8 cellular contexts compared by ENCODE assay signal in genomic region chr3:12758025-12758830, GRCh38. TPM values are rescaled to one million over a fixed set of nuclear protein-coding genes. Genes with fewer than 3 reads are reported as not detected.
DNase-seq lines count a peak whose midpoint lies in the region; ATAC-seq and TF ChIP-seq lines count a peak whose summit lies in the region.

No MANE protein-coding gene starts in this region.

- H3K9me3 ChIP-seq in right cardiac atrium (ENCODE audit: control insufficient read depth, low read length), result no peaks in the 10 kb centered on the region

- peak overlapping the region; percentile 1 for H3K27ac ChIP-seq in right cardiac atrium (ENCODE audit: low read length)

- H3K36me3 Mint-ChIP-seq in T-helper 2 cell treated with Interferon-gamma antibody and Interleukin-4, amounts not matched to agents 5 μg/mL and 100 μg/mL, for 36 hours (ENCODE audit: low read depth), result no peaks in the 10 kb centered on the region

- no peaks in the 10 kb centered on the region for H3K9me3 Mint-ChIP-seq in T-helper 2 cell treated with Interferon-gamma antibody and Interleukin-4, amounts not matched to agents 5 μg/mL and 100 μg/mL, for 36 hours

- 15% methylated on average over 5 of the region's 5 CpGs for WGBS in right cardiac atrium

- intact Hi-C loops in right cardiac atrium (cut with DNase I), result no loop called here

- H3K4me1 ChIP-seq in right cardiac atrium (ENCODE audit: control insufficient read depth, insufficient read depth, low read length), result peaks cover 10% of the 10 kb centered on the region

- H3K27ac Mint-ChIP-seq in T-helper 2 cell treated with Interferon-gamma antibody and Interleukin-4, amounts not matched to agents 5 μg/mL and 100 μg/mL, for 36 hours, result no peak overlapping the region

- peaks cover 5% of the 10 kb centered on the region for H3K4me1 Mint-ChIP-seq in T-helper 2 cell treated with Interferon-gamma antibody and Interleukin-4, amounts not matched to agents 5 μg/mL and 100 μg/mL, for 36 hours (ENCODE audit: low read depth)

- H3K4me3 ChIP-seq in right cardiac atrium (ENCODE audit: low read length), result no peak overlapping the region

- H3K27me3 Mint-ChIP-seq in T-helper 2 cell treated with Interferon-gamma antibody and Interleukin-4, amounts not matched to agents 5 μg/mL and 100 μg/mL, for 36 hours (ENCODE audit: low read depth), result peaks cover 6% of the 10 kb centered on the region

- peak; percentile 52 for ATAC-seq in GM19463 (IDR thresholded peaks at IDR 0.05; ENCODE audit: unreplicated experiment)
- peak; percentile 87 for ATAC-seq in SK-N-SH treated with all-trans-retinoic acid at 6 μM for 48 hours
- ATAC-seq in right cardiac atrium, result peak; percentile 80 to 81
- ATAC-seq in GM21529 (IDR thresholded peaks at IDR 0.05; ENCODE audit: unreplicated experiment), result no peak

- H3K4me3 Mint-ChIP-seq in T-helper 2 cell treated with Interferon-gamma antibody and Interleukin-4, amounts not matched to agents 5 μg/mL and 100 μg/mL, for 36 hours, result no peak overlapping the region

- DNase-seq in right cardiac atrium, result peak; percentile 66 to 87 (median 82)
- DNase-seq in stromal cell of bone marrow (ENCODE audit: low read depth), result peak; percentile 50
- no peak for DNase-seq in NCI-H510A treated with DMSO at 0.1 percent for 48 hours (lab: John Stamatoyannopoulos, UW)
- no peak for DNase-seq in activated CD4-positive, CD25-positive, alpha-beta regulatory T cell treated with anti-CD3 and anti-CD28 coated beads, Interleukin-2, amount 50 U/mL, for 72 hours
- no peak for DNase-seq in T-helper 2 cell treated with Interferon-gamma antibody and Interleukin-4, amounts not matched to agents 5 μg/mL and 100 μg/mL, for 36 hours (ENCODE audit: low spot score)

- no peaks in the 10 kb centered on the region for H3K27me3 ChIP-seq in right cardiac atrium (ENCODE audit: control insufficient read depth, insufficient read depth)

TF ChIP-seq in SK-N-SH treated with all-trans-retinoic acid at 6 μM for 48 hours, 23 proteins besides CTCF, POLR2A, EP300 and RAD21:
- no peak for TF ChIP-seq ESRRG (CRISPR knock-in tag; IDR thresholded peaks at IDR 0.05)
- no peak for TF ChIP-seq ZNF70 (CRISPR knock-in tag; IDR thresholded peaks at IDR 0.05)
- no peak for TF ChIP-seq ZC3H10 (CRISPR knock-in tag; IDR thresholded peaks at IDR 0.05)
- no peak for TF ChIP-seq ARNTL (CRISPR knock-in tag; IDR thresholded peaks at IDR 0.05; ENCODE audit: borderline replicate concordance, low read depth)
- TF ChIP-seq TSHZ2 (CRISPR knock-in tag; IDR thresholded peaks at IDR 0.05), result no peak
- no peak for TF ChIP-seq ZNF565 (CRISPR knock-in tag; conservative IDR thresholded peaks at IDR 0.05; ENCODE audit: low read depth)
- TF ChIP-seq BACH2 (CRISPR knock-in tag; IDR thresholded peaks at IDR 0.05; ENCODE audit: borderline replicate concordance), result no peak
- TF ChIP-seq TCF4 (CRISPR knock-in tag; IDR thresholded peaks at IDR 0.05; ENCODE audit: borderline replicate concordance), result no peak
- TF ChIP-seq PATZ1 (CRISPR knock-in tag; IDR thresholded peaks at IDR 0.05; ENCODE audit: borderline replicate concordance), result no peak
- TF ChIP-seq GLIS3 (CRISPR knock-in tag; IDR thresholded peaks at IDR 0.05), result no peak
- no peak for TF ChIP-seq CSRNP3 (CRISPR knock-in tag; IDR thresholded peaks at IDR 0.05)
- no peak for TF ChIP-seq TOX (CRISPR knock-in tag; IDR thresholded peaks at IDR 0.05; ENCODE audit: borderline replicate concordance)
- TF ChIP-seq CREB5 (CRISPR knock-in tag; IDR thresholded peaks at IDR 0.05; ENCODE audit: low read depth), result no peak
- TF ChIP-seq ZNF8 (CRISPR knock-in tag; IDR thresholded peaks at IDR 0.05), result no peak
- no peak for TF ChIP-seq CSDC2 (CRISPR knock-in tag; IDR thresholded peaks at IDR 0.05)
- TF ChIP-seq POU6F1 (CRISPR knock-in tag; IDR thresholded peaks at IDR 0.05; ENCODE audit: borderline replicate concordance, low read depth), result no peak
- no peak for TF ChIP-seq PPARA (CRISPR knock-in tag; IDR thresholded peaks at IDR 0.05; ENCODE audit: borderline replicate concordance)
- TF ChIP-seq ZFP3 (CRISPR knock-in tag; IDR thresholded peaks at IDR 0.05), result no peak

RNA-seq across cellular contexts. Expression of gene TMEM40, which starts 0.8 kb away (rescaled TPM):
- 1 to 10 TPM; 3.3 to 5.1 (median 3.7) TPM for total RNA-seq in right cardiac atrium
- polyA plus RNA-seq in right cardiac atrium, result 5.2 TPM

RNA-seq across cellular contexts. Expression of gene CAND2, which starts 38.3 kb away (rescaled TPM):
- total RNA-seq in right cardiac atrium, result 10 to 100 TPM; 33.2 to 63.6 (median 50.4) TPM
- 36.6 TPM for polyA plus RNA-seq in right cardiac atrium

Comparison
In these comparisons a context has a peak if more than half of its experiments do, and no peak if none do; other contexts are left out.
1. DNase-seq: peak in right cardiac atrium (3 of 3) and stromal cell of bone marrow (single experiment); none in NCI-H510A treated with DMSO at 0.1 percent for 48 hours (single experiment), activated CD4-positive, CD25-positive, alpha-beta regulatory T cell treated with anti-CD3 and anti-CD28 coated beads, Interleukin-2, amount 50 U/mL, for 72 hours (single experiment) and T-helper 2 cell treated with Interferon-gamma antibody and Interleukin-4, amounts not matched to agents 5 μg/mL and 100 μg/mL, for 36 hours (single experiment).